Comparison of ENCODE assay signal across 8 cellular contexts in the genomic region with DNA sequence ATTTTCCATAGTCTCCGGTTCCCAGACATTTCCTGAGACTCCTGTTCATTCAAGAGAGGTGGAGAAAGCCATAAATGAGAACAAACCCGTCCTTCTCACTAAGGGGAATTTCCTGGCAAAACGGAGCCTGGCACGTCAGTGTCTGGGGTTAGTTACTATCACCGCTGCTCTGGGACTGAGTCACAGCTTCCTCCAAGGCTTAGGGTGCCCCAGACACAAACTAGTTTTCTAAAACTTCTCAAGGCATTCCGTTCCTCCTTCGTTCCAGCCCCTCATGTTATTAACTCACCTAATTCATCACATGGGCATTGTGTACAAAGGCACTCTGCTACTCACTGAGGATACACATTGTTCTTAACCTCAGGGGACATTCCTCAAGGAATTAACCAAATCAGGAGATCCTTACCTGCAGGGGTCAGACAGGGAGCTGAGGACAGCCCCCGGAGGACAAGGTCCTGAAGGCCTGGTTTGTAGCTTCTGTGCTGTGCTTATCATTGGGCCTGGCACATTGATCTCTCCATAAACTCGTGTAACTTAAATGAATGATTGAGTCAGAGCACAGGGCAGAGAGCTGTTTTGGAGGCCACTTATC.
DNase-seq lines count a peak whose midpoint lies in the region; ATAC-seq and TF ChIP-seq lines count a peak whose summit lies in the region.

No MANE protein-coding gene starts in this region.

- peak; percentile 85 for ATAC-seq in GM19455 (IDR thresholded peaks at IDR 0.05; ENCODE audit: unreplicated experiment)
- peak; percentile 79 to 86 for ATAC-seq in activated T-cell treated with anti-CD3 and anti-CD28 coated beads, Interleukin-2, amount 50 U/mL, for 4 hours
- ATAC-seq in left ventricle myocardium superior, result peak; percentile 13

- peak; percentile 82 for DNase-seq in AG09309 (ENCODE audit: low read depth)
- peak; percentile 85 for DNase-seq in HT1080 (ENCODE audit: low read depth)
- DNase-seq in activated T-cell treated with anti-CD3 and anti-CD28 coated beads, Interleukin-2, amount 50 U/mL, for 4 hours, result peak; percentile 57
- no peak for DNase-seq in left ventricle myocardium superior
- DNase-seq in endothelial cell (ENCODE audit: low spot score), result no peak
- DNase-seq in KG1 (lab: John Stamatoyannopoulos, UW), result no peak

- no peak for TF ChIP-seq CTCF in AG09309 (IDR thresholded peaks at IDR 0.05; ENCODE audit: control insufficient read depth, insufficient read depth, low read depth, low read length, missing control alignments)
- TF ChIP-seq CTCF in endothelial cell (IDR thresholded peaks at IDR 0.05; ENCODE audit: unreplicated experiment), result no peak

- H3K9me3 ChIP-seq in skeletal muscle satellite cell (replicated peaks; ENCODE audit: low read length), result no peaks in the 10 kb centered on the region

- no peaks in the 10 kb centered on the region for H3K27me3 ChIP-seq in skeletal muscle satellite cell (ENCODE audit: control insufficient read depth, insufficient read depth, low read length)

- no peaks in the 10 kb centered on the region for H3K27me3 Mint-ChIP-seq in activated T-cell treated with anti-CD3 and anti-CD28 coated beads, Interleukin-2, amount 50 U/mL, for 4 hours (ENCODE audit: low read depth)
- peaks cover 3% of the 10 kb centered on the region for H3K27me3 Mint-ChIP-seq in endothelial cell (ENCODE audit: unreplicated experiment)

- peak overlapping the region; percentile 68 for H3K4me2 ChIP-seq in skeletal muscle satellite cell (ENCODE audit: low read length)

- no peak overlapping the region for H3K4me3 ChIP-seq in AG09309 (ENCODE audit: control insufficient read depth, low read depth, low read length)
- H3K4me3 ChIP-seq in skeletal muscle satellite cell (ENCODE audit: low read length), result peak overlapping the region; percentile 2

- peak overlapping the region; percentile 89 for H3K9ac ChIP-seq in skeletal muscle satellite cell (ENCODE audit: low read depth, low read length)

- no peaks in the 10 kb centered on the region for H3K9me3 Mint-ChIP-seq in activated T-cell treated with anti-CD3 and anti-CD28 coated beads, Interleukin-2, amount 50 U/mL, for 4 hours
- H3K9me3 Mint-ChIP-seq in endothelial cell (ENCODE audit: unreplicated experiment), result no peaks in the 10 kb centered on the region

- peaks cover 45% of the 10 kb centered on the region for H3K4me1 Mint-ChIP-seq in activated T-cell treated with anti-CD3 and anti-CD28 coated beads, Interleukin-2, amount 50 U/mL, for 4 hours (ENCODE audit: low read depth)
- H3K4me1 Mint-ChIP-seq in endothelial cell (ENCODE audit: unreplicated experiment), result peaks cover 20% of the 10 kb centered on the region

- no peak overlapping the region for H3K27ac Mint-ChIP-seq in endothelial cell (ENCODE audit: unreplicated experiment)

- no peaks in the 10 kb centered on the region for H3K36me3 Mint-ChIP-seq in activated T-cell treated with anti-CD3 and anti-CD28 coated beads, Interleukin-2, amount 50 U/mL, for 4 hours (ENCODE audit: insufficient read depth)
- H3K36me3 Mint-ChIP-seq in endothelial cell (ENCODE audit: low read depth, unreplicated experiment), result no peaks in the 10 kb centered on the region

- intact Hi-C loops in left ventricle myocardium superior (cut with micrococcal nuclease), result no loop called here

- H3K4me3 Mint-ChIP-seq in activated T-cell treated with anti-CD3 and anti-CD28 coated beads, Interleukin-2, amount 50 U/mL, for 4 hours, result peak overlapping the region; percentile 73
- no peak overlapping the region for H3K4me3 Mint-ChIP-seq in endothelial cell (ENCODE audit: unreplicated experiment)

- H3K36me3 ChIP-seq in skeletal muscle satellite cell (ENCODE audit: insufficient read depth, low read length), result no peaks in the 10 kb centered on the region

- peaks cover 60% of the 10 kb centered on the region for H3K4me1 ChIP-seq in skeletal muscle satellite cell (ENCODE audit: control insufficient read depth, insufficient read depth, low read length)

Comparison
In these comparisons a context has a peak if more than half of its experiments do, and no peak if none do; other contexts are left out.
1. DNase-seq: peak in AG09309 (single experiment), HT1080 (single experiment) and activated T-cell treated with anti-CD3 and anti-CD28 coated beads, Interleukin-2, amount 50 U/mL, for 4 hours (single experiment); none in left ventricle myocardium superior (single experiment), endothelial cell (single experiment) and KG1 (single experiment).
2. ATAC-seq: peak in every context shown above with its lines; median percentile 85 in GM19455; 82 in activated T-cell treated with anti-CD3 and anti-CD28 coated beads, Interleukin-2, amount 50 U/mL, for 4 hours; 13 in left ventricle myocardium superior.